9 cellular contexts compared by ENCODE assay signal in the genomic region with DNA sequence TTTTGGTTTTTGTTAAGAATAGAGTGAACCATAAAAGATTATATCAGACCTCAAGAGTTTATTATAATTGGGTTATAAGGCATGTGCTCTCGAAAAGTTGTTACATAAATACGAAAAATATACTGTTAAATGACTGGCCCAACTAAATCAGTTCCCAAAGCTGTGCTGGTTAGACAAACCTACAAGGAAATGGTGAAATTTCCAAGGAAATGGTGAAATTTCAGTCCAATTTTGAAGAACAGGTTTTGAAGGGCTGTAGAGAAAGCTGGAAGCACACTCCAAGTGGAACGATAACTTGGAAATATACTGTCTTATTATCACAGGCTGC. TPM values are rescaled to one million over a fixed set of nuclear protein-coding genes. Genes with fewer than 3 reads are reported as not detected.
A peak's percentile ranks its signal among the peaks of the same experiment; 100 is the strongest.
DNase-seq lines count a peak whose midpoint lies in the region; ATAC-seq and TF ChIP-seq lines count a peak whose summit lies in the region.
"Had no signal": no experiment of that assay in that cellular context is flagged by ENCODE, and none has a peak within 500 bp of the region (broad histone marks: within the 10 kb centered on the region; RNA-seq: fewer than 3 reads in every experiment).

No MANE protein-coding gene starts in this region.

- ATAC-seq in CD4-positive, CD25-positive, alpha-beta regulatory T cell (ENCODE audit: low read depth in 2 of 2), result no peak
- ATAC-seq in HG03432 (IDR thresholded peaks at IDR 0.05; ENCODE audit: unreplicated experiment), result no peak
- ATAC-seq in left lobe of liver, result no peak
- no peak for ATAC-seq in GM21423 (IDR thresholded peaks at IDR 0.05; ENCODE audit: unreplicated experiment)

- H3K4me1 ChIP-seq in CD4-positive, CD25-positive, alpha-beta regulatory T cell (ENCODE audit: control insufficient read depth, insufficient read depth, low read length, poor library complexity, severe bottlenecking), result peaks cover 21% of the 10 kb centered on the region
- H3K4me1 ChIP-seq in OCI-LY3 (ENCODE audit: low read length) (peaks cover 22% of the 10 kb centered on the region), rectal smooth muscle tissue (ENCODE audit: control insufficient read depth, insufficient read depth, low read length) (peaks cover 7% of the 10 kb centered on the region)

- no peaks in the 10 kb centered on the region for H3K36me3 Mint-ChIP-seq in CD4-positive, CD25-positive, alpha-beta regulatory T cell

- peaks cover 3% of the 10 kb centered on the region for H3K36me3 ChIP-seq in CD4-positive, CD25-positive, alpha-beta regulatory T cell (ENCODE audit: control insufficient read depth, insufficient read depth, low read length)
- no peaks in the 10 kb centered on the region for H3K36me3 ChIP-seq in OCI-LY3 (replicated peaks; ENCODE audit: low read depth, low read length)
- peaks cover 2% of the 10 kb centered on the region for H3K36me3 ChIP-seq in rectal smooth muscle tissue (ENCODE audit: control insufficient read depth, insufficient read depth, low read length)

- DNase-seq in CD4-positive, CD25-positive, alpha-beta regulatory T cell, result no peak
- DNase-seq in fibroblast of mammary gland (ENCODE audit: low read depth), result no peak
- DNase-seq in left lobe of liver (ENCODE audit: low spot score), result no peak
- no peak for DNase-seq in GF-D8 (lab: John Stamatoyannopoulos, UW)

- H3K4me1 Mint-ChIP-seq in CD4-positive, CD25-positive, alpha-beta regulatory T cell, result peaks cover 5 to 16% (median 12%) of the 10 kb centered on the region in 4 donors

- H3K9me3 Mint-ChIP-seq in CD4-positive, CD25-positive, alpha-beta regulatory T cell, result no peaks in the 10 kb centered on the region
- H3K9me3 Mint-ChIP-seq: activated CD8-positive, alpha-beta T cell treated with anti-CD3 and anti-CD28 coated beads for 36 hours had no signal

- peak overlapping the region; percentile 97 for H3K9ac ChIP-seq in OCI-LY3 (ENCODE audit: low read length)
- H3K9ac ChIP-seq in rectal smooth muscle tissue (ENCODE audit: low read length), result peak overlapping the region; percentile 97

- H3K27ac Mint-ChIP-seq in CD4-positive, CD25-positive, alpha-beta regulatory T cell, result no peak overlapping the region

- TF ChIP-seq CTCF in OCI-LY3 (IDR thresholded peaks at IDR 0.05; ENCODE audit: low read depth, low read length), result no peak
- no peak for TF ChIP-seq CTCF in fibroblast of mammary gland (conservative IDR thresholded peaks at IDR 0.05; ENCODE audit: control insufficient read depth, insufficient read depth, low read depth, low read length)

- H3K4me3 Mint-ChIP-seq in CD4-positive, CD25-positive, alpha-beta regulatory T cell, result no peak overlapping the region
- H3K4me3 Mint-ChIP-seq: activated CD8-positive, alpha-beta T cell treated with anti-CD3 and anti-CD28 coated beads for 36 hours had no signal

- H3K27me3 ChIP-seq in CD4-positive, CD25-positive, alpha-beta regulatory T cell (ENCODE audit: control insufficient read depth, insufficient read depth, low read length), result no peaks in the 10 kb centered on the region
- H3K27me3 ChIP-seq in OCI-LY3 (ENCODE audit: low read depth, low read length) (no peaks in the 10 kb centered on the region), rectal smooth muscle tissue (ENCODE audit: control insufficient read depth, insufficient read depth, low read length) (no peaks in the 10 kb centered on the region)

- peak overlapping the region; percentile 86 for H3K4me2 ChIP-seq in OCI-LY3 (ENCODE audit: low read length)

- H3K79me2 ChIP-seq in OCI-LY3 (ENCODE audit: low read length), result peaks cover 51% of the 10 kb centered on the region

- peak overlapping the region; percentile 89 for H3K4me3 ChIP-seq in CD4-positive, CD25-positive, alpha-beta regulatory T cell (ENCODE audit: low read depth, low read length)
- H3K4me3 ChIP-seq in OCI-LY3 (ENCODE audit: low read length), result peak overlapping the region; percentile 98
- peak overlapping the region; percentile 96 for H3K4me3 ChIP-seq in fibroblast of mammary gland (ENCODE audit: control insufficient read depth, low read depth, low read length)
- H3K4me3 ChIP-seq in rectal smooth muscle tissue (ENCODE audit: low read length), result peak overlapping the region; percentile 100

- H2AFZ ChIP-seq in OCI-LY3 (ENCODE audit: low read depth, low read length), result peak overlapping the region; percentile 97

- H3K27ac ChIP-seq in CD4-positive, CD25-positive, alpha-beta regulatory T cell (ENCODE audit: insufficient read depth, low read length, poor library complexity, severe bottlenecking), result peak overlapping the region; percentile 80
- peak overlapping the region; percentile 58 for H3K27ac ChIP-seq in OCI-LY3 (ENCODE audit: low read length)
- H3K27ac ChIP-seq in rectal smooth muscle tissue (ENCODE audit: low read depth, low read length), result peak overlapping the region; percentile 81

- H4K20me1 ChIP-seq in OCI-LY3 (ENCODE audit: insufficient read depth, low read length), result 0 out of 2 replicates have a peak, but pooled peaks cover 4% of the 10 kb centered on the region

- H3K9me3 ChIP-seq in CD4-positive, CD25-positive, alpha-beta regulatory T cell (ENCODE audit: control insufficient read depth in 2 of 2, low read length in 2 of 2), result no peaks in the 10 kb centered on the region
- H3K9me3 ChIP-seq in OCI-LY3 (ENCODE audit: insufficient read depth, low read length), result no peaks in the 10 kb centered on the region

- H3K27me3 Mint-ChIP-seq in CD4-positive, CD25-positive, alpha-beta regulatory T cell, result no peaks in the 10 kb centered on the region
- H3K27me3 Mint-ChIP-seq: activated CD8-positive, alpha-beta T cell treated with anti-CD3 and anti-CD28 coated beads for 36 hours had no signal

RNA-seq across cellular contexts. Expression of a gene that starts 0.4 kb away (rescaled TPM):
- total RNA-seq in CD4-positive, CD25-positive, alpha-beta regulatory T cell, result 16.9 TPM
- polyA plus RNA-seq in CD4-positive, CD25-positive, alpha-beta regulatory T cell, result 10 to 100 TPM in 1 of 4 donors, 1 to 10 TPM in 3; 5.7 to 12.0 (median 9.7) TPM
- total RNA-seq in left lobe of liver, result 11.6 TPM

RNA-seq across cellular contexts. Expression of a gene that starts 29.4 kb away (rescaled TPM):
- 11.6 TPM for total RNA-seq in CD4-positive, CD25-positive, alpha-beta regulatory T cell
- polyA plus RNA-seq in CD4-positive, CD25-positive, alpha-beta regulatory T cell, result 10 to 100 TPM in 2 of 4 donors, 1 to 10 TPM in 2; 8.3 to 13.9 (median 9.8) TPM
- total RNA-seq in left lobe of liver, result 9.1 TPM
